1 cellular context compared by ENCODE assay signal in the genomic region with DNA sequence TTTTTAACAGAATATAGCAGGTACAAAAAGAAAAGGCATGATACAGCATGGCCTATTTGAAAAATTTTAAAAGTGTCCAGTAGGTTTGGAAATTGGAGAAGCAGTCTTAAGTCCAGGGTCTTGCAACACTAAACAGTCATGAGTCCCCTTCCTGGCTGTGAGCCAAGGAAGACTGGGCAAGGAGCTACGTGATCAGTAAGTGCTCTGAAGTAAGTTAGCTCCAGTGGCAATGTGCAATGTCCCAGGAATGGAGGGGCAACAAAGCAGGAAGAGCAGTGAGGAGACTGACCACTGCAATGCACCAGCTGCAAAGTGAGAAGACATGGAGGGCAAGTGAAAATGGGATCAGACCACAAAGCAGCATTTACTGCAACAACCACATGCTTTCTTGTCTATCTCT.
TF ChIP-seq lines count a peak whose summit lies in the region.

No MANE protein-coding gene starts in this region.

TF ChIP-seq in GM23338, 12 proteins besides CTCF, POLR2A, EP300 and RAD21 (continued from another document):
- TF ChIP-seq, protein P1, sequence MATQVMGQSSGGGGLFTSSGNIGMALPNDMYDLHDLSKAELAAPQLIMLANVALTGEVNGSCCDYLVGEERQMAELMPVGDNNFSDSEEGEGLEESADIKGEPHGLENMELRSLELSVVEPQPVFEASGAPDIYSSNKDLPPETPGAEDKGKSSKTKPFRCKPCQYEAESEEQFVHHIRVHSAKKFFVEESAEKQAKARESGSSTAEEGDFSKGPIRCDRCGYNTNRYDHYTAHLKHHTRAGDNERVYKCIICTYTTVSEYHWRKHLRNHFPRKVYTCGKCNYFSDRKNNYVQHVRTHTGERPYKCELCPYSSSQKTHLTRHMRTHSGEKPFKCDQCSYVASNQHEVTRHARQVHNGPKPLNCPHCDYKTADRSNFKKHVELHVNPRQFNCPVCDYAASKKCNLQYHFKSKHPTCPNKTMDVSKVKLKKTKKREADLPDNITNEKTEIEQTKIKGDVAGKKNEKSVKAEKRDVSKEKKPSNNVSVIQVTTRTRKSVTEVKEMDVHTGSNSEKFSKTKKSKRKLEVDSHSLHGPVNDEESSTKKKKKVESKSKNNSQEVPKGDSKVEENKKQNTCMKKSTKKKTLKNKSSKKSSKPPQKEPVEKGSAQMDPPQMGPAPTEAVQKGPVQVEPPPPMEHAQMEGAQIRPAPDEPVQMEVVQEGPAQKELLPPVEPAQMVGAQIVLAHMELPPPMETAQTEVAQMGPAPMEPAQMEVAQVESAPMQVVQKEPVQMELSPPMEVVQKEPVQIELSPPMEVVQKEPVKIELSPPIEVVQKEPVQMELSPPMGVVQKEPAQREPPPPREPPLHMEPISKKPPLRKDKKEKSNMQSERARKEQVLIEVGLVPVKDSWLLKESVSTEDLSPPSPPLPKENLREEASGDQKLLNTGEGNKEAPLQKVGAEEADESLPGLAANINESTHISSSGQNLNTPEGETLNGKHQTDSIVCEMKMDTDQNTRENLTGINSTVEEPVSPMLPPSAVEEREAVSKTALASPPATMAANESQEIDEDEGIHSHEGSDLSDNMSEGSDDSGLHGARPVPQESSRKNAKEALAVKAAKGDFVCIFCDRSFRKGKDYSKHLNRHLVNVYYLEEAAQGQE (IDR thresholded peaks at IDR 0.05; ENCODE audit: unreplicated experiment), result no peak
